In genomic region chr7:68438016-68438415, GRCh38 we compare ENCODE assay signal across 15 cellular contexts.
A peak's percentile ranks its signal among the peaks of the same experiment; 100 is the strongest.
DNase-seq lines count a peak whose midpoint lies in the region; ATAC-seq and TF ChIP-seq lines count a peak whose summit lies in the region.
"Had no signal": no experiment of that assay in that cellular context is flagged by ENCODE, and none has a peak within 500 bp of the region (broad histone marks: within the 10 kb centered on the region; RNA-seq: fewer than 3 reads in every experiment).

No MANE protein-coding gene starts in this region.

- no peak for TF ChIP-seq CTCF in VCaP (conservative IDR thresholded peaks at IDR 0.05)

- H3K9me3 Mint-ChIP-seq in activated naive CD4-positive, alpha-beta T cell treated with anti-CD3 and anti-CD28 coated beads, Interleukin-2, amount 50 U/mL, for 72 hours: peaks cover 19 to 31% of the 10 kb centered on the region in 2 donors

- peak overlapping the region; percentile 38 for H3K27ac ChIP-seq in VCaP
- H3K27ac ChIP-seq: C4-2B, HL-60 had no signal

- no peak overlapping the region for H3K27ac Mint-ChIP-seq in activated naive CD4-positive, alpha-beta T cell treated with anti-CD3 and anti-CD28 coated beads, Interleukin-2, amount 50 U/mL, for 72 hours
- H3K27ac Mint-ChIP-seq: CD8-positive, alpha-beta memory T cell; HFFc6 had no signal

- no peak for ATAC-seq in GM18520 (IDR thresholded peaks at IDR 0.05; ENCODE audit: unreplicated experiment)
- ATAC-seq in activated naive CD4-positive, alpha-beta T cell treated with anti-CD3 and anti-CD28 coated beads, Interleukin-2, amount 50 U/mL, for 72 hours: no peak

- peaks cover 0 to 23% of the 10 kb centered on the region in 2 donors for H3K36me3 Mint-ChIP-seq in activated naive CD4-positive, alpha-beta T cell treated with anti-CD3 and anti-CD28 coated beads, Interleukin-2, amount 50 U/mL, for 72 hours
- H3K36me3 Mint-ChIP-seq: CD8-positive, alpha-beta memory T cell had no signal

- DNase-seq in COR-L47 (lab: John Stamatoyannopoulos, UW) (peak; percentile 58), NCI-H2029 (lab: John Stamatoyannopoulos, UW) (peak; percentile 39), NCI-H748 (lab: John Stamatoyannopoulos, UW; ENCODE audit: unreplicated experiment) (peak; percentile 85)
- no peak for DNase-seq in activated naive CD4-positive, alpha-beta T cell treated with anti-CD3 and anti-CD28 coated beads, Interleukin-2, amount 50 U/mL, for 72 hours (ENCODE audit: low spot score in 2 of 2)
- no peak for DNase-seq in activated CD4-positive, alpha-beta T cell treated with anti-CD3 and anti-CD28 coated beads for 48 hours
- DNase-seq: BE2C; CD8-positive, alpha-beta memory T cell; DMS53; GF-D8; HCEC 1CT; HFFc6 had no signal

Comparison
In these comparisons a context has a peak if more than half of its experiments do, and no peak if none do; other contexts are left out.
1. DNase-seq: peak in COR-L47 (single experiment), NCI-H2029 (single experiment) and NCI-H748 (single experiment); none in activated naive CD4-positive, alpha-beta T cell treated with anti-CD3 and anti-CD28 coated beads, Interleukin-2, amount 50 U/mL, for 72 hours (0 of 2) and activated CD4-positive, alpha-beta T cell treated with anti-CD3 and anti-CD28 coated beads for 48 hours (single experiment).